Comparison of ENCODE assay signal across 19 cellular contexts in genomic region chr12:103947871-103948555, GRCh38. TPM values are rescaled to one million over a fixed set of nuclear protein-coding genes. Genes with fewer than 3 reads are reported as not detected.
DNase-seq lines count a peak whose midpoint lies in the region; ATAC-seq, FAIRE-seq and TF ChIP-seq lines count a peak whose summit lies in the region.
"Had no signal": no experiment of that assay in that cellular context is flagged by ENCODE, and none has a peak within 500 bp of the region (broad histone marks: within the 10 kb centered on the region; RNA-seq: fewer than 3 reads in every experiment).

No MANE protein-coding gene starts in this region.

- WGBS in A549 (ENCODE audit: missing lambda C conversion rate), result 93% methylated on average over 7 of the region's 7 CpGs

- peak overlapping the region in 5 of 7 donors; percentile 12 to 75 (median 36) for H3K27ac Mint-ChIP-seq in CD14-positive monocyte
- peak overlapping the region; percentile 16; the same call in 1 of the 2 replicates for H3K27ac Mint-ChIP-seq in WTC11

- DNase-seq in A549 (ENCODE audit: low read depth in 1 of 2, low spot score in 1 of 2) (no peak), CD14-positive monocyte (ENCODE audit: low spot score) (no peak), WTC11 (ENCODE audit: low spot score) (no peak), occipital lobe (lab: John Stamatoyannopoulos, UW) (no peak), AG08396 (ENCODE audit: low spot score) (no peak)
- DNase-seq: anterior cingulate cortex; CD4-positive, CD25-positive, alpha-beta regulatory T cell; gastrocnemius medialis; Kasumi-1; naive B cell; NCI-H1694 treated with DMSO at 0.1 percent for 48 hours; NCI-H69; retina; testis had no signal

- CTCF ChIA-PET in A549 (lab: Yijun Ruan, JAX), result interaction anchor here (1.2 to 1.7 kb wide), 2 partner anchors 12 to 322 kb away, joined by 3 read pairs; no protein-coding TSS in a partner anchor
- CTCF ChIA-PET in WTC11 (lab: Charles Lee), result interaction anchor here (0.7 kb wide), 1 partner anchor 373 kb away, joined by 4 read pairs; no protein-coding TSS in a partner anchor

- H3K27me3 Mint-ChIP-seq in CD14-positive monocyte (ENCODE audit: low read depth in 3 of 3) (no peaks in the 10 kb centered on the region), WTC11 (ENCODE audit: low read depth) (no peaks in the 10 kb centered on the region)
- H3K27me3 Mint-ChIP-seq: CD4-positive, CD25-positive, alpha-beta regulatory T cell; naive B cell had no signal

- no peak for TF ChIP-seq CTCF in A549 (IDR thresholded peaks at IDR 0.05)
- no peak for TF ChIP-seq CTCF in CD14-positive monocyte (IDR thresholded peaks at IDR 0.05)
- no peak for TF ChIP-seq CTCF in WTC11 (IDR thresholded peaks at IDR 0.05)

- no peak for ATAC-seq in A549
- no peak for ATAC-seq in WTC11
- no peak for ATAC-seq in HG02840 (IDR thresholded peaks at IDR 0.05; ENCODE audit: low FRiP score, unreplicated experiment)
- ATAC-seq: gastrocnemius medialis, Panc1 had no signal

- H3K27ac ChIP-seq in A549, result no peak overlapping the region
- H3K27ac ChIP-seq: gastrocnemius medialis, testis had no signal

- FAIRE-seq in A549 (lab: Jason Lieb, UNC) (no peak), islet of Langerhans (lab: Jason Lieb, UNC) (peak; percentile 93)
- FAIRE-seq: colon, endothelial cell of umbilical vein had no signal

- H3K36me3 Mint-ChIP-seq in CD14-positive monocyte (peaks cover 83 to 96% of the 10 kb centered on the region in 2 donors), WTC11 (peaks cover 92% of the 10 kb centered on the region)

- no peak for TF ChIP-seq POLR2A in A549 (IDR thresholded peaks at IDR 0.05; ENCODE audit: low read length)

- no peak overlapping the region for H3K4me2 ChIP-seq in A549

- intact Hi-C loops in CD14-positive monocyte (cut with micrococcal nuclease), result no loop called here

- no peak for TF ChIP-seq EP300 in A549 (IDR thresholded peaks at IDR 0.05)

- TF ChIP-seq RAD21 in A549 (conservative IDR thresholded peaks at IDR 0.05 in 1 of 2, IDR thresholded peaks at IDR 0.05 in 1 of 2), result no peak

- H3K9me3 ChIP-seq in A549, result no peaks in the 10 kb centered on the region
- H3K9me3 ChIP-seq: gastrocnemius medialis, testis had no signal

- H3K4me1 ChIP-seq in A549, result no peaks in the 10 kb centered on the region
- H3K4me1 ChIP-seq: gastrocnemius medialis, testis had no signal

- H3K4me3 ChIP-seq in A549, result no peak overlapping the region
- H3K4me3 ChIP-seq: gastrocnemius medialis, testis had no signal

- H3K4me1 Mint-ChIP-seq in CD14-positive monocyte, result no peaks in the 10 kb centered on the region
- no peaks in the 10 kb centered on the region for H3K4me1 Mint-ChIP-seq in WTC11

- POLR2A ChIA-PET in A549 (lab: Yijun Ruan, JAX) (interaction anchor here (0.6 to 1.1 kb wide), 2 partner anchors 18 to 19 kb away, joined by 5 to 6 read pairs; no protein-coding TSS in a partner anchor), WTC11 (lab: Charles Lee) (interaction anchor here (0.7 kb wide), 1 partner anchor 138 kb away, joined by 8 read pairs; no protein-coding TSS in a partner anchor)

- H3K4me3 Mint-ChIP-seq in CD14-positive monocyte (no peak overlapping the region), WTC11 (no peak overlapping the region)
- H3K4me3 Mint-ChIP-seq: CD4-positive, CD25-positive, alpha-beta regulatory T cell had no signal

- H3K9me3 Mint-ChIP-seq in CD14-positive monocyte (no peaks in the 10 kb centered on the region), WTC11 (no peaks in the 10 kb centered on the region)
- H3K9me3 Mint-ChIP-seq: naive B cell had no signal

TF ChIP-seq in A549, 52 proteins besides CTCF, POLR2A, EP300 and RAD21:
- TF ChIP-seq CEBPB (IDR thresholded peaks at IDR 0.05), result peak; percentile 27 to 32; a peak in 1 of 4 replicates
- no peak for TF ChIP-seq FOXS1 (CRISPR knock-in tag; IDR thresholded peaks at IDR 0.05)

TF ChIP-seq in WTC11, 78 proteins besides CTCF, POLR2A, EP300 and RAD21:
- TF ChIP-seq ZNF416 (CRISPR knock-in tag; IDR thresholded peaks at IDR 0.05) (no peak), FOXP1 (CRISPR knock-in tag; IDR thresholded peaks at IDR 0.05; ENCODE audit: borderline replicate concordance) (no peak), E2F4 (CRISPR knock-in tag; IDR thresholded peaks at IDR 0.05; ENCODE audit: borderline replicate concordance, low read depth) (no peak), JAZF1 (CRISPR knock-in tag; IDR thresholded peaks at IDR 0.05) (no peak), ZNF425 (CRISPR knock-in tag; conservative IDR thresholded peaks at IDR 0.05) (no peak), SMAD4 (CRISPR knock-in tag; IDR thresholded peaks at IDR 0.05) (no peak), CDX4 (CRISPR knock-in tag; IDR thresholded peaks at IDR 0.05; ENCODE audit: borderline replicate concordance) (no peak), PRRX2 (CRISPR knock-in tag; IDR thresholded peaks at IDR 0.05) (no peak), ZNF512 (CRISPR knock-in tag; IDR thresholded peaks at IDR 0.05; ENCODE audit: borderline replicate concordance) (no peak), ZNF317 (CRISPR knock-in tag; IDR thresholded peaks at IDR 0.05; ENCODE audit: borderline replicate concordance, low read depth) (no peak), NFATC4 (CRISPR knock-in tag; IDR thresholded peaks at IDR 0.05) (no peak), RELA (CRISPR knock-in tag; IDR thresholded peaks at IDR 0.05; ENCODE audit: borderline replicate concordance) (no peak)

RNA-seq across cellular contexts. Expression of gene TDG, which starts 17.7 kb away (rescaled TPM):
- polyA plus RNA-seq in A549 (2011; rRNA removed) (48.2 and 65.4 TPM in 2 replicates), A549 (2017; fragmentation: RNase III; extraction: RNeasy Plus Mini Kit Qiagen cat#74134 plus additional on column Dnase treatment) (28.7 to 30.8 TPM (median 30.5 TPM) in 3 replicates), CD14-positive monocyte (10 to 100 TPM; 20.1 to 22.4 TPM)
- polyA plus RNA-seq in A549 (2012; cell fraction: cytosol; rRNA removed), result 15.6 and 17.2 TPM in 2 replicates
- 8.5 and 13.1 TPM in 2 replicates for polyA plus RNA-seq in A549 (2012; cell fraction: nucleus; rRNA removed)
- 12.6 and 13.5 TPM in 2 replicates for polyA minus RNA-seq in A549 (2011; rRNA and poly(A)+ RNA removed)
- total RNA-seq in WTC11 (2021) (28.1 to 33.0 TPM (median 32.6 TPM) in 3 replicates), occipital lobe (61.1 TPM)

RNA-seq across cellular contexts. Expression of gene HSP90B1, which starts 17.8 kb away (rescaled TPM):
- 694 and 915 TPM in 2 replicates for polyA plus RNA-seq in A549 (2011; rRNA removed)
- 190 and 248 TPM in 2 replicates for polyA plus RNA-seq in A549 (2012; cell fraction: cytosol; rRNA removed)
- polyA plus RNA-seq in A549 (2012; cell fraction: nucleus; rRNA removed), result 169 and 264 TPM in 2 replicates
- polyA plus RNA-seq in A549 (2017; fragmentation: RNase III; extraction: RNeasy Plus Mini Kit Qiagen cat#74134 plus additional on column Dnase treatment), result 619 to 636 TPM (median 624 TPM) in 3 replicates
- 128 and 141 TPM in 2 replicates for polyA minus RNA-seq in A549 (2011; rRNA and poly(A)+ RNA removed)
- polyA plus RNA-seq in CD14-positive monocyte, result 100 to 1,000 TPM in 1 of 2 donors, 10 to 100 TPM in 1; 97.9 to 177 TPM
- 711 to 864 TPM (median 761 TPM) in 3 replicates for total RNA-seq in WTC11 (2021)
- 131 TPM for total RNA-seq in occipital lobe
